Comparison of ENCODE assay signal across 23 cellular contexts in the genomic region with DNA sequence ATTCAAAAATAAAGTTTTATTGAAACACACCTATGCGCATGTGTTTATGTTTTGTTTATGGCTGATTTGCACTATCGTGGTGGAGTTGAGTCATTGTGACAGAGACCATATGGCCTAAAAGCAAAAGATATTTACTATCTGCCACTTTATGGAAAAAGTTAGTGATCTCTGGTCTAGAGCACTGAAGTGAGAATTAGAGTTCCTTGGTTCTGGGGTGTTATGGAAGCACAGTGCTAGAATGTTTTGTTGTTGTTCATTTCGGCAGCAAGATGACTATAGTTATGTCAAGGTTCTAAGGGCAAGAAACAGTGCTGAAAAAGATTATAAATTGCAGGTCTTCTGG.
DNase-seq lines count a peak whose midpoint lies in the region; FAIRE-seq and TF ChIP-seq lines count a peak whose summit lies in the region.
"Had no signal": no experiment of that assay in that cellular context is flagged by ENCODE, and none has a peak within 500 bp of the region (broad histone marks: within the 10 kb centered on the region; RNA-seq: fewer than 3 reads in every experiment).

No MANE protein-coding gene starts in this region.

- CTCF ChIA-PET in SK-N-SH (lab: Yijun Ruan, JAX), result no interaction called here
- CTCF ChIA-PET in CD4-positive, alpha-beta memory T cell (lab: Charles Lee; ENCODE audit: partially characterized antibody), result no interaction called here

- H3K4me3 ChIP-seq in SK-N-SH (ENCODE audit: low read depth in 2 of 2, low read length in 1 of 2) (no peak overlapping the region), fibroblast of mammary gland (ENCODE audit: control insufficient read depth, low read depth, low read length) (no peak overlapping the region), smooth muscle cell (no peak overlapping the region)
- no peak overlapping the region for H3K4me3 ChIP-seq in CD4-positive, alpha-beta memory T cell (ENCODE audit: low read length in 2 of 2)
- H3K4me3 ChIP-seq: BLaER1 treated with 17β-estradiol and CSF1 and Interleukin-3, amounts not matched to agents 10 nM and 100 nM; ovary; upper lobe of left lung had no signal

- no peaks in the 10 kb centered on the region for H3K36me3 Mint-ChIP-seq in CD4-positive, alpha-beta memory T cell
- H3K36me3 Mint-ChIP-seq: activated naive CD8-positive, alpha-beta T cell treated with anti-CD3 and anti-CD28 coated beads, Interleukin-2, amount 10 ng/mL, durations not matched to agents 7 days and 5 days had no signal

- POLR2A ChIA-PET in SK-N-SH (lab: Yijun Ruan, JAX), result no interaction called here
- POLR2A ChIA-PET in CD4-positive, alpha-beta memory T cell (lab: Charles Lee; ENCODE audit: partially characterized antibody), result no interaction called here

- H3K9me3 ChIP-seq in SK-N-SH (no peaks in the 10 kb centered on the region), smooth muscle cell (replicated peaks; ENCODE audit: low read depth) (no peaks in the 10 kb centered on the region)
- no peaks in the 10 kb centered on the region for H3K9me3 ChIP-seq in CD4-positive, alpha-beta memory T cell (ENCODE audit: control insufficient read depth in 1 of 2, low read length in 2 of 2)
- H3K9me3 ChIP-seq: BLaER1 treated with 17β-estradiol and CSF1 and Interleukin-3, amounts not matched to agents 10 nM and 100 nM; ovary; upper lobe of left lung had no signal

- H3K27me3 Mint-ChIP-seq in CD4-positive, alpha-beta memory T cell, result peaks cover 0 to 3% of the 10 kb centered on the region in 2 donors
- H3K27me3 Mint-ChIP-seq: activated naive CD8-positive, alpha-beta T cell treated with anti-CD3 and anti-CD28 coated beads, Interleukin-2, amount 10 ng/mL, durations not matched to agents 7 days and 5 days; central memory CD8-positive, alpha-beta T cell had no signal

- H3K4me1 ChIP-seq in SK-N-SH (ENCODE audit: control insufficient read depth in 1 of 2, insufficient read depth in 2 of 2, low read depth in 1 of 2, low read length in 1 of 2) (peaks cover 0 to 6% of the 10 kb centered on the region in 2 experiments; a peak in 2 of 4 replicates), smooth muscle cell (ENCODE audit: low read depth) (peaks cover 40% of the 10 kb centered on the region)
- no peaks in the 10 kb centered on the region for H3K4me1 ChIP-seq in CD4-positive, alpha-beta memory T cell (ENCODE audit: insufficient read depth, low read length)
- H3K4me1 ChIP-seq: BLaER1 treated with 17β-estradiol and CSF1 and Interleukin-3, amounts not matched to agents 10 nM and 100 nM; upper lobe of left lung had no signal

- H3K4me2 ChIP-seq in SK-N-SH, result no peak overlapping the region
- H3K4me2 ChIP-seq in smooth muscle cell, result peak overlapping the region; percentile 53
- H3K4me2 ChIP-seq: BLaER1 treated with 17β-estradiol and CSF1 and Interleukin-3, amounts not matched to agents 10 nM and 100 nM had no signal

- DNase-seq in HTR-8/SVneo (ENCODE audit: insufficient read length, low spot score), result peak; percentile 14
- no peak for DNase-seq in SK-N-SH
- peak; percentile 46 for DNase-seq in fibroblast of mammary gland (ENCODE audit: low read depth)
- DNase-seq in smooth muscle cell (lab: John Stamatoyannopoulos, UW; ENCODE audit: unreplicated experiment), result no peak
- no peak for DNase-seq in CD4-positive, alpha-beta memory T cell
- no peak for DNase-seq in activated CD4-positive, alpha-beta T cell treated with anti-CD3 and anti-CD28 coated beads, Interleukin-2, amount 50 U/mL, for 48 hours
- no peak for DNase-seq in AML-193 (lab: John Stamatoyannopoulos, UW)
- DNase-seq: activated CD4-positive, alpha-beta T cell treated with anti-CD3 and anti-CD28 coated beads for 4 hours; activated CD8-positive, alpha-beta memory T cell treated with anti-CD3 and anti-CD28 coated beads for 24 hours; activated gamma-delta T cell; activated naive CD8-positive, alpha-beta T cell treated with anti-CD3 and anti-CD28 coated beads, Interleukin-2, amount 10 ng/mL, durations not matched to agents 7 days and 5 days; COR-L47; NCI-H1105; NCI-H2029 treated with DMSO at 0.1 percent for 48 hours; NCI-H345; nephron progenitor cell; ovary; stimulated activated CD4-positive, alpha-beta T cell treated with anti-CD3 and anti-CD28 coated beads, Interleukin-2, amount 100 ng/mL, for 24 hours; T-helper 17 cell; upper lobe of left lung had no signal

- H4K20me1 ChIP-seq in SK-N-SH (ENCODE audit: insufficient read depth), result no peaks in the 10 kb centered on the region
- no peaks in the 10 kb centered on the region for H4K20me1 ChIP-seq in smooth muscle cell (ENCODE audit: low read depth)
- H4K20me1 ChIP-seq: BLaER1 treated with 17β-estradiol and CSF1 and Interleukin-3, amounts not matched to agents 10 nM and 100 nM had no signal

- 53% methylated on average over 3 of the region's 3 CpGs for WGBS in SK-N-SH (ENCODE audit: low lambda C conversion rate)
- 16% methylated on average over 3 of the region's 3 CpGs for WGBS in smooth muscle cell (ENCODE audit: low lambda C conversion rate)

- no peak for TF ChIP-seq RAD21 in SK-N-SH (IDR thresholded peaks at IDR 0.05; ENCODE audit: low read length)

- no peaks in the 10 kb centered on the region for H3K9me2 ChIP-seq in SK-N-SH

- no peak overlapping the region for H3K27ac ChIP-seq in SK-N-SH (ENCODE audit: low read depth in 2 of 2, low read length in 1 of 2)
- H3K27ac ChIP-seq in smooth muscle cell (ENCODE audit: low read depth), result peak overlapping the region; percentile 81
- no peak overlapping the region for H3K27ac ChIP-seq in CD4-positive, alpha-beta memory T cell (ENCODE audit: low read depth, low read length)
- H3K27ac ChIP-seq: BLaER1 treated with 17β-estradiol and CSF1 and Interleukin-3, amounts not matched to agents 10 nM and 100 nM; ovary; RWPE1; upper lobe of left lung had no signal

- H2AFZ ChIP-seq in SK-N-SH (ENCODE audit: low read depth) (no peak overlapping the region), smooth muscle cell (ENCODE audit: low read depth) (no peak overlapping the region)

- H3K36me3 ChIP-seq in SK-N-SH (replicated peaks in 1 of 2; ENCODE audit: control insufficient read depth in 1 of 2, insufficient read depth in 2 of 2, low read length in 1 of 2), result no peaks in the 10 kb centered on the region
- no peaks in the 10 kb centered on the region for H3K36me3 ChIP-seq in smooth muscle cell (ENCODE audit: low read depth)
- H3K36me3 ChIP-seq in CD4-positive, alpha-beta memory T cell (ENCODE audit: insufficient read depth, low read length), result no peaks in the 10 kb centered on the region
- H3K36me3 ChIP-seq: BLaER1 treated with 17β-estradiol and CSF1 and Interleukin-3, amounts not matched to agents 10 nM and 100 nM; ovary; upper lobe of left lung had no signal

- H3K4me3 Mint-ChIP-seq in CD4-positive, alpha-beta memory T cell, result no peak overlapping the region
- H3K4me3 Mint-ChIP-seq: activated naive CD8-positive, alpha-beta T cell treated with anti-CD3 and anti-CD28 coated beads, Interleukin-2, amount 10 ng/mL, durations not matched to agents 7 days and 5 days; central memory CD8-positive, alpha-beta T cell; nephron progenitor cell; T-helper 17 cell had no signal

- no peak overlapping the region for H3K27ac Mint-ChIP-seq in CD4-positive, alpha-beta memory T cell
- H3K27ac Mint-ChIP-seq: activated naive CD8-positive, alpha-beta T cell treated with anti-CD3 and anti-CD28 coated beads, Interleukin-2, amount 10 ng/mL, durations not matched to agents 7 days and 5 days; nephron progenitor cell; T-helper 17 cell had no signal

- no peak for TF ChIP-seq CTCF in SK-N-SH (IDR thresholded peaks at IDR 0.05)
- TF ChIP-seq CTCF in fibroblast of mammary gland (conservative IDR thresholded peaks at IDR 0.05; ENCODE audit: control insufficient read depth, insufficient read depth, low read depth, low read length), result no peak
- TF ChIP-seq CTCF in smooth muscle cell (IDR thresholded peaks at IDR 0.05; ENCODE audit: borderline replicate concordance, insufficient read depth, poor library complexity, severe bottlenecking), result no peak

- H3K4me1 Mint-ChIP-seq in CD4-positive, alpha-beta memory T cell, result no peaks in the 10 kb centered on the region
- H3K4me1 Mint-ChIP-seq: activated naive CD8-positive, alpha-beta T cell treated with anti-CD3 and anti-CD28 coated beads, Interleukin-2, amount 10 ng/mL, durations not matched to agents 7 days and 5 days; central memory CD8-positive, alpha-beta T cell; T-helper 17 cell had no signal

- intact Hi-C loops in CD4-positive, alpha-beta memory T cell (cut with micrococcal nuclease), result no loop called here

- H3F3A ChIP-seq in SK-N-SH (replicated peaks; ENCODE audit: insufficient read depth) (peaks cover 3% of the 10 kb centered on the region), smooth muscle cell (ENCODE audit: low read depth) (peaks cover 7% of the 10 kb centered on the region)

- TF ChIP-seq EP300 in SK-N-SH (IDR thresholded peaks at IDR 0.05; ENCODE audit: borderline replicate concordance in 1 of 2, low read depth in 1 of 2, low read length in 1 of 2), result no peak

- FAIRE-seq in HTR-8/SVneo (lab: Jason Lieb, UNC), result no peak

- no peak overlapping the region for H3K9ac ChIP-seq in SK-N-SH
- H3K9ac ChIP-seq in smooth muscle cell (ENCODE audit: low read depth), result no peak overlapping the region
- H3K9ac ChIP-seq: BLaER1 treated with 17β-estradiol and CSF1 and Interleukin-3, amounts not matched to agents 10 nM and 100 nM had no signal

- H3K79me2 ChIP-seq in SK-N-SH (ENCODE audit: insufficient read depth) (no peaks in the 10 kb centered on the region), smooth muscle cell (ENCODE audit: low read depth) (no peaks in the 10 kb centered on the region)

- H3K27me3 ChIP-seq in SK-N-SH (ENCODE audit: insufficient read depth), result no peaks in the 10 kb centered on the region
- no peaks in the 10 kb centered on the region for H3K27me3 ChIP-seq in smooth muscle cell (ENCODE audit: low read depth)
- H3K27me3 ChIP-seq in CD4-positive, alpha-beta memory T cell (ENCODE audit: insufficient read depth, low read length), result no peaks in the 10 kb centered on the region
- H3K27me3 ChIP-seq: BLaER1 treated with 17β-estradiol and CSF1 and Interleukin-3, amounts not matched to agents 10 nM and 100 nM; ovary; upper lobe of left lung had no signal

- peaks cover 0 to 3% (median 0%) of the 10 kb centered on the region in 8 donors for H3K9me3 Mint-ChIP-seq in CD4-positive, alpha-beta memory T cell
- H3K9me3 Mint-ChIP-seq: activated naive CD8-positive, alpha-beta T cell treated with anti-CD3 and anti-CD28 coated beads, Interleukin-2, amount 10 ng/mL, durations not matched to agents 7 days and 5 days; central memory CD8-positive, alpha-beta T cell; nephron progenitor cell had no signal

TF ChIP-seq in SK-N-SH, 30 proteins besides CTCF, POLR2A, EP300 and RAD21:
- TF ChIP-seq, protein P1, sequence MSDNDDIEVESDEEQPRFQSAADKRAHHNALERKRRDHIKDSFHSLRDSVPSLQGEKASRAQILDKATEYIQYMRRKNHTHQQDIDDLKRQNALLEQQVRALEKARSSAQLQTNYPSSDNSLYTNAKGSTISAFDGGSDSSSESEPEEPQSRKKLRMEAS (IDR thresholded peaks at IDR 0.05; ENCODE audit: low read depth), result no peak
- peak; percentile 38; the same call in 1 of the 2 replicates for TF ChIP-seq TCF12 (IDR thresholded peaks at IDR 0.05)

Comparison
In these comparisons a context has a peak if more than half of its experiments do, and no peak if none do; other contexts are left out.
1. DNase-seq: peak in HTR-8/SVneo (single experiment) and fibroblast of mammary gland (single experiment); none in SK-N-SH (single experiment), smooth muscle cell (single experiment), CD4-positive, alpha-beta memory T cell (0 of 5), activated CD4-positive, alpha-beta T cell treated with anti-CD3 and anti-CD28 coated beads, Interleukin-2, amount 50 U/mL, for 48 hours (0 of 2) and AML-193 (0 of 2).